ENCODE assay signal across 2 cellular contexts in the genomic region with DNA sequence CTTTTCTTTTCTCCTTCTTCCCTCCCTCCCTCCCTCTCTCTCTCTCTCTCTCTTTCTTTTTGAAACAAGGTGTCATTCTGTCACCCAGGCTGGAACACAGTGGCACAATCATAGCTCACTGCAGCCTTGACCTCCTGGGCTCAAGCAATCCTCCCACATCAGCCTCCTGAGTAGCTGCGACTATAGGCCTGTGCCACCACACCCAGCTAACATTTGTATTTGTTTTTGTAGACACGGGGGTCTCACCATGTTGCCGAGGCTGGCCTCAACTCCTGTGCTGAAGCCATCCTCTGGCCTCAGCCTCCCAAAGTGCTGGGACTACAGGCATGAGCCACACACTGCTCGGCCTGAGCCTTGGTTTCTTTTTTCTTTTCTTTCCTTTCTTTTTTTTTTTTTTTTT.
TF ChIP-seq lines count a peak whose summit lies in the region.

No MANE protein-coding gene starts in this region.

TF ChIP-seq in H1, 55 proteins besides CTCF, POLR2A, EP300 and RAD21:
- TF ChIP-seq KDM5A (IDR thresholded peaks at IDR 0.05; ENCODE audit: low read length) (no peak), TAF1 (IDR thresholded peaks at IDR 0.05; ENCODE audit: low read depth, low read length) (no peak), ATF3 (IDR thresholded peaks at IDR 0.05; ENCODE audit: insufficient read depth, low read depth, low read length) (no peak), PHF8 (conservative IDR thresholded peaks at IDR 0.05; ENCODE audit: low read depth, low read length) (no peak), RNF2 (IDR thresholded peaks at IDR 0.05; ENCODE audit: borderline replicate concordance, low read depth, low read length, missing control alignments, poor library complexity, severe bottlenecking) (no peak), SAP30 (IDR thresholded peaks at IDR 0.05; ENCODE audit: insufficient read depth, insufficient replicate concordance, low read length) (no peak), SP1 (IDR thresholded peaks at IDR 0.05; ENCODE audit: low read depth, low read length) (no peak), BRCA1 (IDR thresholded peaks at IDR 0.05; ENCODE audit: low read depth, low read length) (no peak), BACH1 (IDR thresholded peaks at IDR 0.05; ENCODE audit: low read length) (no peak), GABPA (IDR thresholded peaks at IDR 0.05; ENCODE audit: borderline replicate concordance, insufficient read depth, low read length) (no peak), YY1 (IDR thresholded peaks at IDR 0.05; ENCODE audit: low read depth, low read length) (no peak), KDM4A (IDR thresholded peaks at IDR 0.05; ENCODE audit: low read depth, low read length, severe bottlenecking) (no peak), BCL11A (IDR thresholded peaks at IDR 0.05; ENCODE audit: low read depth in 2 of 2, low read length in 2 of 2) (no peak), USF2 (IDR thresholded peaks at IDR 0.05; ENCODE audit: low read length) (no peak), CBX5 (IDR thresholded peaks at IDR 0.05; ENCODE audit: low read depth, low read length) (no peak), RBBP5 (IDR thresholded peaks at IDR 0.05; ENCODE audit: borderline replicate concordance, low read depth, low read length) (no peak)

TF ChIP-seq in HepG2, 621 proteins besides CTCF, POLR2A, EP300 and RAD21:
- TF ChIP-seq ZNF770 (CRISPR knock-in tag; IDR thresholded peaks at IDR 0.05) (peak; percentile 70), IRX3 (CRISPR knock-in tag; IDR thresholded peaks at IDR 0.05; ENCODE audit: borderline replicate concordance, low read depth) (no peak)
